Comparison of ENCODE assay signal across 1 cellular context in the genomic region with DNA sequence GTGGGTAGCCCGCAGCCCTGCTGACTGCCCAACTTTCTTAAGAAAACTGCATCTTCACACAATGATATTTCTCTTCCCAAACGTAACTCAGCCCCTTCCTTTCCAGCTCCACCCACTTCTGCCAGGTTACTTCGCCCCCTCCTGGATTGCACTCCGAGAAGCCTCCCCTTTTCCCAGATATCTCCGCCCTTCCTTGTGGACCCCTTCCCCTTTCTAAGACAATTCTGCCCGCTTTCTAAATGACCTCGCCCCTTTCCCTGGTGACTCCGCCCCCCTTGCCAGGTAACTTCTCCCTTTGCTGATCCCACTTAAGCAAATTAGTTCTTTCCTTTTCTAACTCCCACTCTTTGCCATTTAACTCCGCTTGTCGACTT.
TF ChIP-seq lines count a peak whose summit lies in the region.

No MANE protein-coding gene starts in this region.

TF ChIP-seq in K562, 482 proteins besides CTCF, POLR2A, EP300 and RAD21 (continued from another document and continues in another):
- no peak for TF ChIP-seq JUNB (CRISPR knock-in tag; conservative IDR thresholded peaks at IDR 0.05)
- no peak for TF ChIP-seq TAF7 (tag; IDR thresholded peaks at IDR 0.05)
- TF ChIP-seq, protein P1, sequence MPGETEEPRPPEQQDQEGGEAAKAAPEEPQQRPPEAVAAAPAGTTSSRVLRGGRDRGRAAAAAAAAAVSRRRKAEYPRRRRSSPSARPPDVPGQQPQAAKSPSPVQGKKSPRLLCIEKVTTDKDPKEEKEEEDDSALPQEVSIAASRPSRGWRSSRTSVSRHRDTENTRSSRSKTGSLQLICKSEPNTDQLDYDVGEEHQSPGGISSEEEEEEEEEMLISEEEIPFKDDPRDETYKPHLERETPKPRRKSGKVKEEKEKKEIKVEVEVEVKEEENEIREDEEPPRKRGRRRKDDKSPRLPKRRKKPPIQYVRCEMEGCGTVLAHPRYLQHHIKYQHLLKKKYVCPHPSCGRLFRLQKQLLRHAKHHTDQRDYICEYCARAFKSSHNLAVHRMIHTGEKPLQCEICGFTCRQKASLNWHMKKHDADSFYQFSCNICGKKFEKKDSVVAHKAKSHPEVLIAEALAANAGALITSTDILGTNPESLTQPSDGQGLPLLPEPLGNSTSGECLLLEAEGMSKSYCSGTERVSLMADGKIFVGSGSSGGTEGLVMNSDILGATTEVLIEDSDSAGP (CRISPR knock-in tag; IDR thresholded peaks at IDR 0.05) = no peak
- no peak; the same call in 1 of the 2 replicates for TF ChIP-seq SP1 (CRISPR knock-in tag; IDR thresholded peaks at IDR 0.05)
- TF ChIP-seq, protein P2, sequence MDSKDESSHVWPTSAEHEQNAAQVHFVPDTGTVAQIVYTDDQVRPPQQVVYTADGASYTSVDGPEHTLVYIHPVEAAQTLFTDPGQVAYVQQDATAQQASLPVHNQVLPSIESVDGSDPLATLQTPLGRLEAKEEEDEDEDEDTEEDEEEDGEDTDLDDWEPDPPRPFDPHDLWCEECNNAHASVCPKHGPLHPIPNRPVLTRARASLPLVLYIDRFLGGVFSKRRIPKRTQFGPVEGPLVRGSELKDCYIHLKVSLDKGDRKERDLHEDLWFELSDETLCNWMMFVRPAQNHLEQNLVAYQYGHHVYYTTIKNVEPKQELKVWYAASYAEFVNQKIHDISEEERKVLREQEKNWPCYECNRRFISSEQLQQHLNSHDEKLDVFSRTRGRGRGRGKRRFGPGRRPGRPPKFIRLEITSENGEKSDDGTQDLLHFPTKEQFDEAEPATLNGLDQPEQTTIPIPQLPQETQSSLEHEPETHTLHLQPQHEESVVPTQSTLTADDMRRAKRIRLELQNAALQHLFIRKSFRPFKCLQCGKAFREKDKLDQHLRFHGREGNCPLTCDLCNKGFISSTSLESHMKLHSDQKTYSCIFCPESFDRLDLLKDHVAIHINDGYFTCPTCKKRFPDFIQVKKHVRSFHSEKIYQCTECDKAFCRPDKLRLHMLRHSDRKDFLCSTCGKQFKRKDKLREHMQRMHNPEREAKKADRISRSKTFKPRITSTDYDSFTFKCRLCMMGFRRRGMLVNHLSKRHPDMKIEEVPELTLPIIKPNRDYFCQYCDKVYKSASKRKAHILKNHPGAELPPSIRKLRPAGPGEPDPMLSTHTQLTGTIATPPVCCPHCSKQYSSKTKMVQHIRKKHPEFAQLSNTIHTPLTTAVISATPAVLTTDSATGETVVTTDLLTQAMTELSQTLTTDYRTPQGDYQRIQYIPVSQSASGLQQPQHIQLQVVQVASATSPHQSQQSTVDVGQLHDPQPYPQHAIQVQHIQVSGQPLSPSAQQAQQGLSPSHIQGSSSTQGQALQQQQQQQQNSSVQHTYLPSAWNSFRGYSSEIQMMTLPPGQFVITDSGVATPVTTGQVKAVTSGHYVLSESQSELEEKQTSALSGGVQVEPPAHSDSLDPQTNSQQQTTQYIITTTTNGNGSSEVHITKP (IDR thresholded peaks at IDR 0.05; ENCODE audit: partially characterized antibody) = peak; percentile 91
- no peak for TF ChIP-seq SAFB2 (IDR thresholded peaks at IDR 0.05; ENCODE audit: borderline replicate concordance, low read depth, low read length, severe bottlenecking)
- TF ChIP-seq, protein P3, sequence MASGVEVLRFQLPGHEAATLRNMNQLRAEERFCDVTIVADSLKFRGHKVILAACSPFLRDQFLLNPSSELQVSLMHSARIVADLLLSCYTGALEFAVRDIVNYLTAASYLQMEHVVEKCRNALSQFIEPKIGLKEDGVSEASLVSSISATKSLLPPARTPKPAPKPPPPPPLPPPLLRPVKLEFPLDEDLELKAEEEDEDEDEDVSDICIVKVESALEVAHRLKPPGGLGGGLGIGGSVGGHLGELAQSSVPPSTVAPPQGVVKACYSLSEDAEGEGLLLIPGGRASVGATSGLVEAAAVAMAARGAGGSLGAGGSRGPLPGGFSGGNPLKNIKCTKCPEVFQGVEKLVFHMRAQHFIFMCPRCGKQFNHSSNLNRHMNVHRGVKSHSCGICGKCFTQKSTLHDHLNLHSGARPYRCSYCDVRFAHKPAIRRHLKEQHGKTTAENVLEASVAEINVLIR (CRISPR knock-in tag; IDR thresholded peaks at IDR 0.05) = no peak
- TF ChIP-seq, protein P4, sequence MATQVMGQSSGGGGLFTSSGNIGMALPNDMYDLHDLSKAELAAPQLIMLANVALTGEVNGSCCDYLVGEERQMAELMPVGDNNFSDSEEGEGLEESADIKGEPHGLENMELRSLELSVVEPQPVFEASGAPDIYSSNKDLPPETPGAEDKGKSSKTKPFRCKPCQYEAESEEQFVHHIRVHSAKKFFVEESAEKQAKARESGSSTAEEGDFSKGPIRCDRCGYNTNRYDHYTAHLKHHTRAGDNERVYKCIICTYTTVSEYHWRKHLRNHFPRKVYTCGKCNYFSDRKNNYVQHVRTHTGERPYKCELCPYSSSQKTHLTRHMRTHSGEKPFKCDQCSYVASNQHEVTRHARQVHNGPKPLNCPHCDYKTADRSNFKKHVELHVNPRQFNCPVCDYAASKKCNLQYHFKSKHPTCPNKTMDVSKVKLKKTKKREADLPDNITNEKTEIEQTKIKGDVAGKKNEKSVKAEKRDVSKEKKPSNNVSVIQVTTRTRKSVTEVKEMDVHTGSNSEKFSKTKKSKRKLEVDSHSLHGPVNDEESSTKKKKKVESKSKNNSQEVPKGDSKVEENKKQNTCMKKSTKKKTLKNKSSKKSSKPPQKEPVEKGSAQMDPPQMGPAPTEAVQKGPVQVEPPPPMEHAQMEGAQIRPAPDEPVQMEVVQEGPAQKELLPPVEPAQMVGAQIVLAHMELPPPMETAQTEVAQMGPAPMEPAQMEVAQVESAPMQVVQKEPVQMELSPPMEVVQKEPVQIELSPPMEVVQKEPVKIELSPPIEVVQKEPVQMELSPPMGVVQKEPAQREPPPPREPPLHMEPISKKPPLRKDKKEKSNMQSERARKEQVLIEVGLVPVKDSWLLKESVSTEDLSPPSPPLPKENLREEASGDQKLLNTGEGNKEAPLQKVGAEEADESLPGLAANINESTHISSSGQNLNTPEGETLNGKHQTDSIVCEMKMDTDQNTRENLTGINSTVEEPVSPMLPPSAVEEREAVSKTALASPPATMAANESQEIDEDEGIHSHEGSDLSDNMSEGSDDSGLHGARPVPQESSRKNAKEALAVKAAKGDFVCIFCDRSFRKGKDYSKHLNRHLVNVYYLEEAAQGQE (CRISPR knock-in tag; IDR thresholded peaks at IDR 0.05; ENCODE audit: low read depth) = no peak
- no peak for TF ChIP-seq RBFOX2 (IDR thresholded peaks at IDR 0.05; ENCODE audit: low read depth, low read length)
- 0 out of 2 replicates have a peak, but pooled peaks have one; percentile 22 for TF ChIP-seq DIDO1 (tag; IDR thresholded peaks at IDR 0.05; ENCODE audit: low read depth)
- TF ChIP-seq KAT8 (IDR thresholded peaks at IDR 0.05; ENCODE audit: low read depth) = no peak
- no peak for TF ChIP-seq PTRF (tag; IDR thresholded peaks at IDR 0.05)
- TF ChIP-seq RCOR1 (IDR thresholded peaks at IDR 0.05; ENCODE audit: borderline replicate concordance in 1 of 2, low read depth in 2 of 2, low read length in 2 of 2) = no peak
- TF ChIP-seq, protein P5, sequence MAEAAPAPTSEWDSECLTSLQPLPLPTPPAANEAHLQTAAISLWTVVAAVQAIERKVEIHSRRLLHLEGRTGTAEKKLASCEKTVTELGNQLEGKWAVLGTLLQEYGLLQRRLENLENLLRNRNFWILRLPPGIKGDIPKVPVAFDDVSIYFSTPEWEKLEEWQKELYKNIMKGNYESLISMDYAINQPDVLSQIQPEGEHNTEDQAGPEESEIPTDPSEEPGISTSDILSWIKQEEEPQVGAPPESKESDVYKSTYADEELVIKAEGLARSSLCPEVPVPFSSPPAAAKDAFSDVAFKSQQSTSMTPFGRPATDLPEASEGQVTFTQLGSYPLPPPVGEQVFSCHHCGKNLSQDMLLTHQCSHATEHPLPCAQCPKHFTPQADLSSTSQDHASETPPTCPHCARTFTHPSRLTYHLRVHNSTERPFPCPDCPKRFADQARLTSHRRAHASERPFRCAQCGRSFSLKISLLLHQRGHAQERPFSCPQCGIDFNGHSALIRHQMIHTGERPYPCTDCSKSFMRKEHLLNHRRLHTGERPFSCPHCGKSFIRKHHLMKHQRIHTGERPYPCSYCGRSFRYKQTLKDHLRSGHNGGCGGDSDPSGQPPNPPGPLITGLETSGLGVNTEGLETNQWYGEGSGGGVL (CRISPR knock-in tag; IDR thresholded peaks at IDR 0.05) = no peak
- TF ChIP-seq, protein P6, sequence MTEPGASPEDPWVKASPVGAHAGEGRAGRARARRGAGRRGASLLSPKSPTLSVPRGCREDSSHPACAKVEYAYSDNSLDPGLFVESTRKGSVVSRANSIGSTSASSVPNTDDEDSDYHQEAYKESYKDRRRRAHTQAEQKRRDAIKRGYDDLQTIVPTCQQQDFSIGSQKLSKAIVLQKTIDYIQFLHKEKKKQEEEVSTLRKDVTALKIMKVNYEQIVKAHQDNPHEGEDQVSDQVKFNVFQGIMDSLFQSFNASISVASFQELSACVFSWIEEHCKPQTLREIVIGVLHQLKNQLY (CRISPR knock-in tag; conservative IDR thresholded peaks at IDR 0.05) = 0 out of 4 replicates have a peak, but pooled peaks of 1 of the 2 experiments have one; percentile 49
- TF ChIP-seq GTF2A2 (tag; IDR thresholded peaks at IDR 0.05) = no peak
- TF ChIP-seq PHTF2 (CRISPR knock-in tag; IDR thresholded peaks at IDR 0.05) = no peak
- TF ChIP-seq, protein P7, sequence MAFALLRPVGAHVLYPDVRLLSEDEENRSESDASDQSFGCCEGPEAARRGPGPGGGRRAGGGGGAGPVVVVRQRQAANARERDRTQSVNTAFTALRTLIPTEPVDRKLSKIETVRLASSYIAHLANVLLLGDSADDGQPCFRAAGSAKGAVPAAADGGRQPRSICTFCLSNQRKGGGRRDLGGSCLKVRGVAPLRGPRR (CRISPR knock-in tag; IDR thresholded peaks at IDR 0.05) = peak; percentile 51; the same call in 1 of the 2 replicates
- no peak for TF ChIP-seq ZNF785 (CRISPR knock-in tag; IDR thresholded peaks at IDR 0.05)
- TF ChIP-seq, protein P8, sequence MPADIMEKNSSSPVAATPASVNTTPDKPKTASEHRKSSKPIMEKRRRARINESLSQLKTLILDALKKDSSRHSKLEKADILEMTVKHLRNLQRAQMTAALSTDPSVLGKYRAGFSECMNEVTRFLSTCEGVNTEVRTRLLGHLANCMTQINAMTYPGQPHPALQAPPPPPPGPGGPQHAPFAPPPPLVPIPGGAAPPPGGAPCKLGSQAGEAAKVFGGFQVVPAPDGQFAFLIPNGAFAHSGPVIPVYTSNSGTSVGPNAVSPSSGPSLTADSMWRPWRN (IDR thresholded peaks at IDR 0.05; ENCODE audit: low read depth) = no peak
- TF ChIP-seq ZNF274 (IDR thresholded peaks at IDR 0.05; ENCODE audit: borderline replicate concordance, low read depth, low read length) = no peak
- 0 out of 4 replicates have a peak, but pooled peaks of 1 of the 2 experiments have one; percentile 50 for TF ChIP-seq CSDE1 (IDR thresholded peaks at IDR 0.05)
- no peak; the same call in 1 of the 2 replicates for TF ChIP-seq KAT7 (CRISPR knock-in tag; IDR thresholded peaks at IDR 0.05; ENCODE audit: borderline replicate concordance)
- TF ChIP-seq MEIS2 (IDR thresholded peaks at IDR 0.05; ENCODE audit: partially characterized antibody) = no peak
- TF ChIP-seq LARP7 (IDR thresholded peaks at IDR 0.05) = 0 out of 2 replicates have a peak, but pooled peaks have one; percentile 62
